In the genomic region with DNA sequence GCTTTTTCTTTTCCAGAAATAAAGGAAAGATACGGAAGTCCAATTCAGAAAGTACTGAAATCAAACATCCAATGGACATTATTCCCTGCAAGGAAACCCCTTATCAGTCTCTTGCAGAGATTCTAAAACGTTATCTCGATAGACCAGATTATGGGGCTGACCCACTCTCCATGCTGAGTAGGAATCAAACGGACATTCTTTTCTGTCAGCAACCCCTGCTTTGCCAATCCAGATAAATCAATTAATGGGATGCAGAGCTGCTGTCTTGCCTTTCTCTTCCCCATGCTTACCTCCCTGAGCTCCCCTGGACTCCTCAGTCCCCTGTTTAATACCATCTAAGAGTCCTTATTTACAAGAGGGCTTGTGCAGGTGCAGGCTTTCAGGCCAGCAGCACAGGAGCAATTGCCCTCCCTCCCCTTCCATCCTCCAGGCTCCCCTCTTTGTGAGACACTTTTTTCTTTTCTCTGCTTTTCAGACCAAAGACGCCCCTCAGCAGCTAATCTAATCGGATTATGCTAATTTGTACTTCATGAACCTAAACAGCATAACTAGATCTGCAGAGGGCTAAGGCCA, we compare ENCODE assay signal across 1 cellular context.
TF ChIP-seq lines count a peak whose summit lies in the region.

No MANE protein-coding gene starts in this region.

TF ChIP-seq in K562, 482 proteins besides CTCF, POLR2A, EP300 and RAD21 (continued from another document):
- TF ChIP-seq, protein P1, sequence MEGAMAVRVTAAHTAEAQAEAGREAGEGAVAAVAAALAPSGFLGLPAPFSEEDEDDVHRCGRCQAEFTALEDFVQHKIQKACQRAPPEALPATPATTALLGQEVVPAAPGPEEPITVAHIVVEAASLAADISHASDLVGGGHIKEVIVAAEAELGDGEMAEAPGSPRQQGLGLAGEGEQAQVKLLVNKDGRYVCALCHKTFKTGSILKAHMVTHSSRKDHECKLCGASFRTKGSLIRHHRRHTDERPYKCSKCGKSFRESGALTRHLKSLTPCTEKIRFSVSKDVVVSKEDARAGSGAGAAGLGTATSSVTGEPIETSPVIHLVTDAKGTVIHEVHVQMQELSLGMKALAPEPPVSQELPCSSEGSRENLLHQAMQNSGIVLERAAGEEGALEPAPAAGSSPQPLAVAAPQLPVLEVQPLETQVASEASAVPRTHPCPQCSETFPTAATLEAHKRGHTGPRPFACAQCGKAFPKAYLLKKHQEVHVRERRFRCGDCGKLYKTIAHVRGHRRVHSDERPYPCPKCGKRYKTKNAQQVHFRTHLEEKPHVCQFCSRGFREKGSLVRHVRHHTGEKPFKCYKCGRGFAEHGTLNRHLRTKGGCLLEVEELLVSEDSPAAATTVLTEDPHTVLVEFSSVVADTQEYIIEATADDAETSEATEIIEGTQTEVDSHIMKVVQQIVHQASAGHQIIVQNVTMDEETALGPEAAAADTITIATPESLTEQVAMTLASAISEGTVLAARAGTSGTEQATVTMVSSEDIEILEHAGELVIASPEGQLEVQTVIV (CRISPR knock-in tag; IDR thresholded peaks at IDR 0.05; ENCODE audit: borderline replicate concordance) = no peak
- TF ChIP-seq CCNT2 (IDR thresholded peaks at IDR 0.05; ENCODE audit: borderline replicate concordance, extremely low read depth, insufficient read length, low read depth, low read length) (peak; percentile 67), NFE2L1 (tag; IDR thresholded peaks at IDR 0.05; ENCODE audit: borderline replicate concordance, low read depth) (no peak), NBN (IDR thresholded peaks at IDR 0.05; ENCODE audit: low read depth) (peak; percentile 73; the same call in 1 of the 2 replicates), SRSF9 (IDR thresholded peaks at IDR 0.05; ENCODE audit: borderline replicate concordance, low read depth, low read length) (no peak), BDP1 (IDR thresholded peaks at IDR 0.05; ENCODE audit: insufficient read depth, insufficient read length) (no peak), CCAR2 (IDR thresholded peaks at IDR 0.05; ENCODE audit: low read depth, low read length) (no peak), HNRNPL (IDR thresholded peaks at IDR 0.05; ENCODE audit: low read depth, low read length) (no peak), ETS2 (tag; IDR thresholded peaks at IDR 0.05; ENCODE audit: borderline replicate concordance, poor library complexity, severe bottlenecking) (no peak), ZNF699 (CRISPR knock-in tag; IDR thresholded peaks at IDR 0.05; ENCODE audit: insufficient replicate concordance) (no peak), STAT5B (CRISPR knock-in tag; IDR thresholded peaks at IDR 0.05) (no peak), ESRRA (IDR thresholded peaks at IDR 0.05; ENCODE audit: borderline replicate concordance, low read depth) (no peak), ZNF696 (CRISPR knock-in tag; conservative IDR thresholded peaks at IDR 0.05) (no peak), DMBX1 (CRISPR knock-in tag; IDR thresholded peaks at IDR 0.05; ENCODE audit: borderline replicate concordance) (peak; percentile 50; the same call in 1 of the 2 replicates), NFIC (IDR thresholded peaks at IDR 0.05) (peak; percentile 71), NR2C1 (IDR thresholded peaks at IDR 0.05) (no peak), NR2C1 (tag; IDR thresholded peaks at IDR 0.05) (no peak), RBM22 (IDR thresholded peaks at IDR 0.05; ENCODE audit: low read depth, low read length, poor library complexity, severe bottlenecking) (no peak), NR2F6 (CRISPR knock-in tag; IDR thresholded peaks at IDR 0.05) (no peak), ZBTB1 (CRISPR knock-in tag; IDR thresholded peaks at IDR 0.05; ENCODE audit: borderline replicate concordance, low read depth) (no peak), BRD4 (IDR thresholded peaks at IDR 0.05) (no peak), ZNF695 (CRISPR knock-in tag; IDR thresholded peaks at IDR 0.05) (no peak), ZNF12 (CRISPR knock-in tag; IDR thresholded peaks at IDR 0.05) (no peak), PHF8 (IDR thresholded peaks at IDR 0.05; ENCODE audit: borderline replicate concordance, low read length) (no peak), NONO (IDR thresholded peaks at IDR 0.05; ENCODE audit: low read depth in 2 of 2, low read length in 1 of 2) (no peak), RAD51 (IDR thresholded peaks at IDR 0.05; ENCODE audit: borderline replicate concordance, low read depth) (no peak), DPF2 (IDR thresholded peaks at IDR 0.05) (peak; percentile 83), RNF2 (IDR thresholded peaks at IDR 0.05) (no peak)
- TF ChIP-seq, protein P2, sequence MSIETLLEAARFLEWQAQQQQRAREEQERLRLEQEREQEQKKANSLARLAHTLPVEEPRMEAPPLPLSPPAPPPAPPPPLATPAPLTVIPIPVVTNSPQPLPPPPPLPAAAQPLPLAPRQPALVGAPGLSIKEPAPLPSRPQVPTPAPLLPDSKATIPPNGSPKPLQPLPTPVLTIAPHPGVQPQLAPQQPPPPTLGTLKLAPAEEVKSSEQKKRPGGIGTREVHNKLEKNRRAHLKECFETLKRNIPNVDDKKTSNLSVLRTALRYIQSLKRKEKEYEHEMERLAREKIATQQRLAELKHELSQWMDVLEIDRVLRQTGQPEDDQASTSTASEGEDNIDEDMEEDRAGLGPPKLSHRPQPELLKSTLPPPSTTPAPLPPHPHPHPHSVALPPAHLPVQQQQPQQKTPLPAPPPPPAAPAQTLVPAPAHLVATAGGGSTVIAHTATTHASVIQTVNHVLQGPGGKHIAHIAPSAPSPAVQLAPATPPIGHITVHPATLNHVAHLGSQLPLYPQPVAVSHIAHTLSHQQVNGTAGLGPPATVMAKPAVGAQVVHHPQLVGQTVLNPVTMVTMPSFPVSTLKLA (conservative IDR thresholded peaks at IDR 0.05) = peak in 1 of 2 experiments; percentile 50; a peak in 2 of 4 replicates
- TF ChIP-seq, protein P3, sequence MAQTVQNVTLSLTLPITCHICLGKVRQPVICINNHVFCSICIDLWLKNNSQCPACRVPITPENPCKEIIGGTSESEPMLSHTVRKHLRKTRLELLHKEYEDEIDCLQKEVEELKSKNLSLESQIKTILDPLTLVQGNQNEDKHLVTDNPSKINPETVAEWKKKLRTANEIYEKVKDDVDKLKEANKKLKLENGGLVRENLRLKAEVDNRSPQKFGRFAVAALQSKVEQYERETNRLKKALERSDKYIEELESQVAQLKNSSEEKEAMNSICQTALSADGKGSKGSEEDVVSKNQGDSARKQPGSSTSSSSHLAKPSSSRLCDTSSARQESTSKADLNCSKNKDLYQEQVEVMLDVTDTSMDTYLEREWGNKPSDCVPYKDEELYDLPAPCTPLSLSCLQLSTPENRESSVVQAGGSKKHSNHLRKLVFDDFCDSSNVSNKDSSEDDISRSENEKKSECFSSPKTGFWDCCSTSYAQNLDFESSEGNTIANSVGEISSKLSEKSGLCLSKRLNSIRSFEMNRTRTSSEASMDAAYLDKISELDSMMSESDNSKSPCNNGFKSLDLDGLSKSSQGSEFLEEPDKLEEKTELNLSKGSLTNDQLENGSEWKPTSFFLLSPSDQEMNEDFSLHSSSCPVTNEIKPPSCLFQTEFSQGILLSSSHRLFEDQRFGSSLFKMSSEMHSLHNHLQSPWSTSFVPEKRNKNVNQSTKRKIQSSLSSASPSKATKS (CRISPR knock-in tag; IDR thresholded peaks at IDR 0.05) = no peak
- TF ChIP-seq, protein P4, sequence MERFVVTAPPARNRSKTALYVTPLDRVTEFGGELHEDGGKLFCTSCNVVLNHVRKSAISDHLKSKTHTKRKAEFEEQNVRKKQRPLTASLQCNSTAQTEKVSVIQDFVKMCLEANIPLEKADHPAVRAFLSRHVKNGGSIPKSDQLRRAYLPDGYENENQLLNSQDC (CRISPR knock-in tag; IDR thresholded peaks at IDR 0.05) = no peak
- TF ChIP-seq, protein P5, sequence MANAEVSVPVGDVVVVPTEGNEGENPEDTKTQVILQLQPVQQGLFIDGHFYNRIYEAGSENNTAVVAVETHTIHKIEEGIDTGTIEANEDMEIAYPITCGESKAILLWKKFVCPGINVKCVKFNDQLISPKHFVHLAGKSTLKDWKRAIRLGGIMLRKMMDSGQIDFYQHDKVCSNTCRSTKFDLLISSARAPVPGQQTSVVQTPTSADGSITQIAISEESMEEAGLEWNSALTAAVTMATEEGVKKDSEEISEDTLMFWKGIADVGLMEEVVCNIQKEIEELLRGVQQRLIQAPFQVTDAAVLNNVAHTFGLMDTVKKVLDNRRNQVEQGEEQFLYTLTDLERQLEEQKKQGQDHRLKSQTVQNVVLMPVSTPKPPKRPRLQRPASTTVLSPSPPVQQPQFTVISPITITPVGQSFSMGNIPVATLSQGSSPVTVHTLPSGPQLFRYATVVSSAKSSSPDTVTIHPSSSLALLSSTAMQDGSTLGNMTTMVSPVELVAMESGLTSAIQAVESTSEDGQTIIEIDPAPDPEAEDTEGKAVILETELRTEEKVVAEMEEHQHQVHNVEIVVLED (CRISPR knock-in tag; IDR thresholded peaks at IDR 0.05) = no peak
- TF ChIP-seq, protein P6, sequence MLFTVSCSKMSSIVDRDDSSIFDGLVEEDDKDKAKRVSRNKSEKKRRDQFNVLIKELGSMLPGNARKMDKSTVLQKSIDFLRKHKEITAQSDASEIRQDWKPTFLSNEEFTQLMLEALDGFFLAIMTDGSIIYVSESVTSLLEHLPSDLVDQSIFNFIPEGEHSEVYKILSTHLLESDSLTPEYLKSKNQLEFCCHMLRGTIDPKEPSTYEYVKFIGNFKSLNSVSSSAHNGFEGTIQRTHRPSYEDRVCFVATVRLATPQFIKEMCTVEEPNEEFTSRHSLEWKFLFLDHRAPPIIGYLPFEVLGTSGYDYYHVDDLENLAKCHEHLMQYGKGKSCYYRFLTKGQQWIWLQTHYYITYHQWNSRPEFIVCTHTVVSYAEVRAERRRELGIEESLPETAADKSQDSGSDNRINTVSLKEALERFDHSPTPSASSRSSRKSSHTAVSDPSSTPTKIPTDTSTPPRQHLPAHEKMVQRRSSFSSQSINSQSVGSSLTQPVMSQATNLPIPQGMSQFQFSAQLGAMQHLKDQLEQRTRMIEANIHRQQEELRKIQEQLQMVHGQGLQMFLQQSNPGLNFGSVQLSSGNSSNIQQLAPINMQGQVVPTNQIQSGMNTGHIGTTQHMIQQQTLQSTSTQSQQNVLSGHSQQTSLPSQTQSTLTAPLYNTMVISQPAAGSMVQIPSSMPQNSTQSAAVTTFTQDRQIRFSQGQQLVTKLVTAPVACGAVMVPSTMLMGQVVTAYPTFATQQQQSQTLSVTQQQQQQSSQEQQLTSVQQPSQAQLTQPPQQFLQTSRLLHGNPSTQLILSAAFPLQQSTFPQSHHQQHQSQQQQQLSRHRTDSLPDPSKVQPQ (CRISPR knock-in tag; IDR thresholded peaks at IDR 0.05; ENCODE audit: borderline replicate concordance) = no peak
- TF ChIP-seq, protein P7, sequence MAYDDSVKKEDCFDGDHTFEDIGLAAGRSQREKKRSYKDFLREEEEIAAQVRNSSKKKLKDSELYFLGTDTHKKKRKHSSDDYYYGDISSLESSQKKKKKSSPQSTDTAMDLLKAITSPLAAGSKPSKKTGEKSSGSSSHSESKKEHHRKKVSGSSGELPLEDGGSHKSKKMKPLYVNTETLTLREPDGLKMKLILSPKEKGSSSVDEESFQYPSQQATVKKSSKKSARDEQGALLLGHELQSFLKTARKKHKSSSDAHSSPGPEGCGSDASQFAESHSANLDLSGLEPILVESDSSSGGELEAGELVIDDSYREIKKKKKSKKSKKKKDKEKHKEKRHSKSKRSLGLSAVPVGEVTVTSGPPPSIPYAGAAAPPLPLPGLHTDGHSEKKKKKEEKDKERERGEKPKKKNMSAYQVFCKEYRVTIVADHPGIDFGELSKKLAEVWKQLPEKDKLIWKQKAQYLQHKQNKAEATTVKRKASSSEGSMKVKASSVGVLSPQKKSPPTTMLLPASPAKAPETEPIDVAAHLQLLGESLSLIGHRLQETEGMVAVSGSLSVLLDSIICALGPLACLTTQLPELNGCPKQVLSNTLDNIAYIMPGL (CRISPR knock-in tag; IDR thresholded peaks at IDR 0.05) = no peak
